ENCODE assay signal across 18 cellular contexts in the genomic region with DNA sequence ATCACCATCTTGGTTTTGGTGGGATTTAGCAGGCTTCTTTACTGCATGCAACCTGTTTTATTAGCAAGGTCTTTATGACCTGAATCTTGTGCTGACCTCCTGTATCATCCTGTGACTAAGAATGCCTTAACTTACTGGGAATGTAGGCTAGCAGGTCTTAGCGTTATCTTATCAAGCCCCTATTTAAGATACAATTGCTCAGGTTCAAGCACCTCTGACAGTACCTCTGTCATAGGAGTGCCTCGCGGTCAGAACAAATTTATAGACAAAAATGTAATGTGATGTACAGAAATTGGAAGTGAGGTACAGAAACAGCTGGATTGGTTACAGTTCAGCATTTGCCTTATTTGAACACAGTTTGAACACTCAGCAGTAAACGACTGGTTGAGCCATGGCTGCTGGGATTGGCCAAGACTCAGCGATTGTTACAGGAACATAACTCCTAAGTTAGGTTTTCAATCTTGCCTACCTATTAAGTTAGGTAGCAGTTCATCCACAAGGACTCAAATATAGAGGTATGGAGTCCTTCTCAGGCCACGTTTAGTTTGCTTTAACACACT. TPM values are rescaled to one million over a fixed set of nuclear protein-coding genes. Genes with fewer than 3 reads are reported as not detected.
A peak's percentile ranks its signal among the peaks of the same experiment; 100 is the strongest.
DNase-seq lines count a peak whose midpoint lies in the region; ATAC-seq, FAIRE-seq and TF ChIP-seq lines count a peak whose summit lies in the region.
"Had no signal": no experiment of that assay in that cellular context is flagged by ENCODE, and none has a peak within 500 bp of the region (broad histone marks: within the 10 kb centered on the region; RNA-seq: fewer than 3 reads in every experiment).

No MANE protein-coding gene starts in this region.

- no peaks in the 10 kb centered on the region for H3K36me3 ChIP-seq in astrocyte (ENCODE audit: insufficient read depth, low read length)
- H3K36me3 ChIP-seq in muscle layer of colon (ENCODE audit: insufficient read depth, low read length) = no peaks in the 10 kb centered on the region
- H3K36me3 ChIP-seq in transverse colon = no peaks in the 10 kb centered on the region
- H3K36me3 ChIP-seq: adrenal gland, left ventricle myocardium inferior, SJSA1, WERI-Rb-1 had no signal

- H3K9me3 ChIP-seq in astrocyte (ENCODE audit: insufficient read depth, low read depth, low read length) (no peaks in the 10 kb centered on the region), muscle layer of colon (ENCODE audit: low read length) (no peaks in the 10 kb centered on the region), transverse colon (no peaks in the 10 kb centered on the region)
- H3K9me3 ChIP-seq: adrenal gland, left ventricle myocardium inferior, SJSA1 had no signal

- H3K4me1 ChIP-seq in astrocyte (ENCODE audit: insufficient read depth, low read length) (peaks cover 6% of the 10 kb centered on the region), muscle layer of colon (ENCODE audit: insufficient read depth, low read length) (peaks cover 64% of the 10 kb centered on the region), transverse colon (peaks cover 29 to 66% (median 38%) of the 10 kb centered on the region in 4 donors)
- H3K4me1 ChIP-seq: left ventricle myocardium inferior had no signal

- TF ChIP-seq POLR2A in transverse colon (IDR thresholded peaks at IDR 0.05) (no peak), lower leg skin (IDR thresholded peaks at IDR 0.05) (no peak)

- H4K20me1 ChIP-seq in astrocyte (ENCODE audit: insufficient read depth, low read length) = no peaks in the 10 kb centered on the region

- no peaks in the 10 kb centered on the region for H3K27me3 Mint-ChIP-seq in activated naive CD4-positive, alpha-beta T cell treated with anti-CD3 and anti-CD28 coated beads, Interleukin-2, amount 10 ng/mL, durations not matched to agents 7 days and 5 days
- no peaks in the 10 kb centered on the region for H3K27me3 Mint-ChIP-seq in astrocyte (ENCODE audit: low read depth, unreplicated experiment)

- no peak for TF ChIP-seq CTCF in astrocyte (IDR thresholded peaks at IDR 0.05; ENCODE audit: insufficient read depth, low read depth, low read length)
- TF ChIP-seq CTCF in transverse colon (IDR thresholded peaks at IDR 0.05) = no peak
- no peak for TF ChIP-seq CTCF in lower leg skin (IDR thresholded peaks at IDR 0.05)
- TF ChIP-seq CTCF in GM13977 (IDR thresholded peaks at IDR 0.05; ENCODE audit: extremely low read depth, insufficient read depth, missing control alignments) = no peak

- FAIRE-seq in astrocyte (lab: Jason Lieb, UNC) = no peak
- FAIRE-seq: H1 had no signal

- intact Hi-C loops in transverse colon (cut with DNase I; ENCODE audit: low total_unique reads) = no loop called here
- intact Hi-C loops in lower leg skin (cut with DNase I; ENCODE audit: low total_unique reads) = no loop called here

- WGBS in transverse colon (ENCODE audit: low coverage in 1 of 2), 2 donors = 64 to 80% methylated on average over 3 to 6 of the region's 6 CpGs
- 77 to 78% methylated on average over 6 of the region's 6 CpGs for WGBS in lower leg skin, 2 donors

- no peaks in the 10 kb centered on the region for H3K79me2 ChIP-seq in astrocyte (ENCODE audit: insufficient read depth, low read length)

- no peaks in the 10 kb centered on the region for H3K9me3 Mint-ChIP-seq in activated naive CD4-positive, alpha-beta T cell treated with anti-CD3 and anti-CD28 coated beads, Interleukin-2, amount 10 ng/mL, durations not matched to agents 7 days and 5 days
- no peaks in the 10 kb centered on the region for H3K9me3 Mint-ChIP-seq in astrocyte (ENCODE audit: unreplicated experiment)
- H3K9me3 Mint-ChIP-seq: neural crest cell had no signal

- H3K27ac ChIP-seq in astrocyte (ENCODE audit: low read depth, low read length) (no peak overlapping the region), muscle layer of colon (ENCODE audit: low read depth, low read length) (peak overlapping the region; percentile 60), transverse colon (peak overlapping the region; percentile 66 to 80 (median 68))
- H3K27ac ChIP-seq: adrenal gland, left ventricle myocardium inferior, SJSA1, WERI-Rb-1 had no signal

- in situ Hi-C loops in transverse colon (cut with MboI; ENCODE audit: low pct_ligation_motif_present in 1 of 4, low pct_unique_long_range_greater_than_20kb in 1 of 4, low sequenced_read_pairs in 3 of 4) (no loop called here), GM13977 (cut with MboI; ENCODE audit: low pct_unique_long_range_greater_than_20kb, low sequenced_read_pairs, unreplicated experiment) (no loop called here)

- H3K4me3 ChIP-seq in astrocyte (ENCODE audit: insufficient read depth, low read depth, low read length) (no peak overlapping the region), muscle layer of colon (ENCODE audit: low read depth in 1 of 2, low read length in 2 of 2) (peak overlapping the region in 1 of 2 donors; percentile 7), transverse colon (no peak overlapping the region), lower leg skin (ENCODE audit: low read depth, poor library complexity, severe bottlenecking) (no peak overlapping the region)
- H3K4me3 ChIP-seq: adrenal gland, coronary artery, left ventricle myocardium inferior, SJSA1 had no signal

- H3K4me1 Mint-ChIP-seq in activated naive CD4-positive, alpha-beta T cell treated with anti-CD3 and anti-CD28 coated beads, Interleukin-2, amount 10 ng/mL, durations not matched to agents 7 days and 5 days = peaks cover 99% of the 10 kb centered on the region
- H3K4me1 Mint-ChIP-seq in astrocyte (ENCODE audit: low read depth, unreplicated experiment) = peaks cover 7% of the 10 kb centered on the region
- H3K4me1 Mint-ChIP-seq: neural crest cell had no signal

- CTCF ChIA-PET in activated naive CD4-positive, alpha-beta T cell treated with anti-CD3 and anti-CD28 coated beads, Interleukin-2, amount 10 ng/mL, durations not matched to agents 7 days and 5 days (lab: Charles Lee) = no interaction called here

- no peak overlapping the region for H3K27ac Mint-ChIP-seq in activated naive CD4-positive, alpha-beta T cell treated with anti-CD3 and anti-CD28 coated beads, Interleukin-2, amount 10 ng/mL, durations not matched to agents 7 days and 5 days
- no peak overlapping the region for H3K27ac Mint-ChIP-seq in astrocyte (ENCODE audit: unreplicated experiment)

- no peak for DNase-seq in activated naive CD4-positive, alpha-beta T cell treated with anti-CD3 and anti-CD28 coated beads, Interleukin-2, amount 10 ng/mL, durations not matched to agents 7 days and 5 days
- DNase-seq in activated naive CD4-positive, alpha-beta T cell treated with Interleukin-2 at 50 U/mL for 16 hours = no peak
- no peak for DNase-seq in astrocyte (ENCODE audit: low read depth)
- no peak for DNase-seq in transverse colon
- no peak for DNase-seq in lower leg skin (ENCODE audit: low spot score in 2 of 2)
- DNase-seq in GM13977 (ENCODE audit: low spot score) = no peak
- DNase-seq: activated CD8-positive, alpha-beta memory T cell treated with anti-CD3 and anti-CD28 coated beads, Interleukin-2, amount 50 U/mL, for 4 hours; left ventricle myocardium inferior; NCI-H2107; NCI-H82; WERI-Rb-1 had no signal

- TF ChIP-seq EP300 in transverse colon (IDR thresholded peaks at IDR 0.05; ENCODE audit: low read depth) = no peak

- H3K4me2 ChIP-seq in astrocyte (ENCODE audit: low read length) = peak overlapping the region; percentile 40

- no peaks in the 10 kb centered on the region for H3K36me3 Mint-ChIP-seq in activated naive CD4-positive, alpha-beta T cell treated with anti-CD3 and anti-CD28 coated beads, Interleukin-2, amount 10 ng/mL, durations not matched to agents 7 days and 5 days
- H3K36me3 Mint-ChIP-seq in astrocyte (ENCODE audit: low read depth, unreplicated experiment) = no peaks in the 10 kb centered on the region

- H2AFZ ChIP-seq in astrocyte (ENCODE audit: low read depth, low read length) = no peak overlapping the region

- H3K4me3 Mint-ChIP-seq in activated naive CD4-positive, alpha-beta T cell treated with anti-CD3 and anti-CD28 coated beads, Interleukin-2, amount 10 ng/mL, durations not matched to agents 7 days and 5 days = peak overlapping the region; percentile 64
- H3K4me3 Mint-ChIP-seq in astrocyte (ENCODE audit: unreplicated experiment) = no peak overlapping the region
- H3K4me3 Mint-ChIP-seq: neural crest cell had no signal

- H3K9ac ChIP-seq in astrocyte (ENCODE audit: low read length) (no peak overlapping the region), muscle layer of colon (ENCODE audit: low read length) (no peak overlapping the region)

- ATAC-seq in HG03460 (IDR thresholded peaks at IDR 0.05; ENCODE audit: unreplicated experiment) = no peak

- H3K27me3 ChIP-seq in astrocyte (ENCODE audit: insufficient read depth, low read length) = no peaks in the 10 kb centered on the region
- no peaks in the 10 kb centered on the region for H3K27me3 ChIP-seq in muscle layer of colon (ENCODE audit: control insufficient read depth in 1 of 2, insufficient read depth in 2 of 2, low read length in 2 of 2)
- no peaks in the 10 kb centered on the region for H3K27me3 ChIP-seq in transverse colon
- H3K27me3 ChIP-seq: adrenal gland, SJSA1 had no signal

RNA-seq across cellular contexts. Expression of a gene that starts 16.2 kb away (rescaled TPM):
- total RNA-seq in astrocyte (218 and 234 TPM in 2 replicates), transverse colon (100 to 1,000 TPM in 2 of 4 donors, 10 to 100 TPM in 2; 55.4 to 137 (median 104) TPM), lower leg skin (100 to 1,000 TPM; 158 to 250 (median 206) TPM)
